In the genomic region with DNA sequence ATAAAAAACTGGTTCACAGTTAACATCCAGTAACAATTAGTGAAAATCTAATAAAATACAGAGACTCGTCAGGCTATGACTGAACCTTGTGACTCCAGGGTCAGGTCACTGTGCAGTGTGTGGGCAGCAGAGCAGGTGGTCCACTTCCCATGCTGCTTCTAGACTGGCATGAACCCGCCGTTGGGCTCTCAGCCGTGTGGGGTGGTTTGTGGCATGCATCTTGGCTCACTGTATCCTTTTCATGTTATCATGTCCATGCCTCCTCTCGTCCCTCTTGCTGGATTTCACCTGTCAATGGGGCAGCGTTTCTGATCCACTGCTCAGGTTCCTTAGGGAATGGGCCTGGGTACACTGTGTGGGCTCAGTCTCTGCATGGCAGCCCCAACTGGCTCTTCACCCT, we compare ENCODE assay signal across 20 cellular contexts. TPM values are rescaled to one million over a fixed set of nuclear protein-coding genes. Genes with fewer than 3 reads are reported as not detected.
DNase-seq lines count a peak whose midpoint lies in the region; ATAC-seq, FAIRE-seq and TF ChIP-seq lines count a peak whose summit lies in the region.
"Had no signal": no experiment of that assay in that cellular context is flagged by ENCODE, and none has a peak within 500 bp of the region (broad histone marks: within the 10 kb centered on the region; RNA-seq: fewer than 3 reads in every experiment).

No MANE protein-coding gene starts in this region.

- TF ChIP-seq CTCF in right lobe of liver (IDR thresholded peaks at IDR 0.05) = no peak
- no peak for TF ChIP-seq CTCF in HepG2 (CRISPR knock-in tag; IDR thresholded peaks at IDR 0.05)

- no peak overlapping the region for H3K27ac ChIP-seq in right lobe of liver
- H3K27ac ChIP-seq in HepG2 (ENCODE audit: extremely low read length, insufficient read depth, low read length) = no peak overlapping the region
- H3K27ac ChIP-seq: GM23248 had no signal

- no peaks in the 10 kb centered on the region for H3K27me3 ChIP-seq in right lobe of liver
- H3K27me3 ChIP-seq in HepG2 (ENCODE audit: control insufficient read depth in 1 of 2, insufficient read depth in 2 of 2, low read length in 2 of 2) = no peaks in the 10 kb centered on the region; a peak in 1 of 5 replicates
- H3K27me3 ChIP-seq: BE2C had no signal

- peaks cover 6% of the 10 kb centered on the region for H3K4me1 Mint-ChIP-seq in T-helper 17 cell
- H3K4me1 Mint-ChIP-seq: CD4-positive, alpha-beta memory T cell had no signal

- H3K27ac Mint-ChIP-seq in T-helper 17 cell = peak overlapping the region; percentile 51
- H3K27ac Mint-ChIP-seq: HFFc6 had no signal

- BruUV-seq in HepG2 (replicated peaks; lab: Mats Ljungman, UMichigan) = no TSS peak

- FAIRE-seq in HepG2 (lab: Jason Lieb, UNC) = no peak
- FAIRE-seq: A204.1, H54 had no signal

- H3K36me3 ChIP-seq in right lobe of liver (peaks cover 0 to 38% (median 26%) of the 10 kb centered on the region in 4 donors), HepG2 (replicated peaks in 1 of 2; ENCODE audit: control insufficient read depth in 1 of 2, insufficient read depth in 2 of 2, low read length in 2 of 2) (peaks cover 16 to 50% of the 10 kb centered on the region in 2 experiments)

- peak in 2 of 3 donors; percentile 15 to 20 for DNase-seq in right lobe of liver
- no peak for DNase-seq in HepG2 (ENCODE audit: low spot score)
- no peak for DNase-seq in T-helper 17 cell
- DNase-seq in posterior vena cava (ENCODE audit: low spot score) = peak; percentile 80
- DNase-seq in GOT3 (lab: John Stamatoyannopoulos, UW) = no peak
- no peak for DNase-seq in epidermal melanocyte (ENCODE audit: insufficient read length, low spot score)
- DNase-seq: ACHN; BE2C; CD4-positive, alpha-beta memory T cell; DMS153; DMS79; GDM1; GM23248; HFFc6; KG1 had no signal

- H4K20me1 ChIP-seq in HepG2 (ENCODE audit: insufficient read depth, low read length) = no peaks in the 10 kb centered on the region

- no peaks in the 10 kb centered on the region for H3K4me1 ChIP-seq in right lobe of liver
- H3K4me1 ChIP-seq in HepG2 (ENCODE audit: insufficient read depth, low read length) = no peaks in the 10 kb centered on the region
- H3K4me1 ChIP-seq: BE2C had no signal

- in situ Hi-C loops in HepG2 (cut with HindIII; ENCODE audit: extremely low pct_ligation_motif_present, low pct_unique_long_range_greater_than_20kb) = loop anchor here (25.0 kb wide), 1 partner anchor 395 kb away; no protein-coding TSS in a partner anchor

- H3K4me3 ChIP-seq in right lobe of liver = no peak overlapping the region
- H3K4me3 ChIP-seq in HepG2 (replicated peaks in 1 of 3; ENCODE audit: insufficient read depth in 1 of 3, low read depth in 2 of 3, low read length in 3 of 3) = no peak overlapping the region
- H3K4me3 ChIP-seq: GM23248 had no signal

- TF ChIP-seq EP300 in HepG2 (IDR thresholded peaks at IDR 0.05; ENCODE audit: low read depth in 2 of 2, low read length in 2 of 2) (no peak), HepG2 (CRISPR knock-in tag; IDR thresholded peaks at IDR 0.05; ENCODE audit: borderline replicate concordance) (no peak)

- H3K9me3 ChIP-seq in right lobe of liver = no peaks in the 10 kb centered on the region
- no peaks in the 10 kb centered on the region for H3K9me3 ChIP-seq in HepG2 (ENCODE audit: low read length)
- no peaks in the 10 kb centered on the region for H3K9me3 ChIP-seq in T-helper 17 cell (ENCODE audit: control insufficient read depth, low read length, poor library complexity, severe bottlenecking)
- H3K9me3 ChIP-seq: BE2C had no signal

- no peaks in the 10 kb centered on the region for H3K27me3 Mint-ChIP-seq in T-helper 17 cell
- H3K27me3 Mint-ChIP-seq: CD4-positive, alpha-beta memory T cell had no signal

- H3K79me2 ChIP-seq in HepG2 (ENCODE audit: insufficient read depth, low read length) = no peaks in the 10 kb centered on the region

- no peak for TF ChIP-seq RAD21 in HepG2 (CRISPR knock-in tag; IDR thresholded peaks at IDR 0.05)

- POLR2A ChIA-PET in HepG2 (lab: Yijun Ruan, JAX) = no interaction called here

- H3K4me3 Mint-ChIP-seq in T-helper 17 cell = no peak overlapping the region
- H3K4me3 Mint-ChIP-seq: CD14-positive monocyte; CD4-positive, alpha-beta memory T cell; HFFc6 had no signal

- TF ChIP-seq POLR2A in right lobe of liver (IDR thresholded peaks at IDR 0.05) (no peak), HepG2 (IDR thresholded peaks at IDR 0.05; ENCODE audit: insufficient read depth in 1 of 2, low read depth in 2 of 2, low read length in 2 of 2) (no peak)

- H3K36me3 Mint-ChIP-seq in T-helper 17 cell (ENCODE audit: low read depth) = peaks cover 14% of the 10 kb centered on the region

- no peak overlapping the region for H3K9ac ChIP-seq in HepG2 (ENCODE audit: insufficient read depth, low read depth, low read length)
- H3K9ac ChIP-seq: GM23248 had no signal

- H2AFZ ChIP-seq in HepG2 (ENCODE audit: low read length) = no peak overlapping the region
- H2AFZ ChIP-seq: GM23248 had no signal

- WGBS in right lobe of liver (ENCODE audit: insufficient coverage, low coverage, low lambda C conversion rate, missing lambda C conversion rate) = 100% methylated on average over 4 of the region's 6 CpGs
- whole genome bisulfite sequencing in HepG2 (ENCODE audit: low lambda C conversion rate) = 95% methylated on average over 6 of the region's 6 CpGs

- CTCF ChIA-PET in HepG2 (lab: Yijun Ruan, JAX; ENCODE audit: low intra/inter-chr PET ratio, low total read pairs) = no interaction called here

- intact Hi-C loops in right lobe of liver (cut with DNase I) (no loop called here), HepG2 (cut with micrococcal nuclease; ENCODE audit: unreplicated experiment) (no loop called here), posterior vena cava (cut with DNase I) (no loop called here)

- ATAC-seq in right lobe of liver (no peak), HepG2 (no peak), T-helper 17 cell (no peak), GM21529 (IDR thresholded peaks at IDR 0.05; ENCODE audit: unreplicated experiment) (no peak)
- ATAC-seq: HCT116 had no signal

- no peak overlapping the region for H3K4me2 ChIP-seq in HepG2 (ENCODE audit: low read depth, low read length)

TF ChIP-seq in HepG2, 621 proteins besides CTCF, POLR2A, EP300 and RAD21:
- no peak for TF ChIP-seq JDP2 (CRISPR knock-in tag; IDR thresholded peaks at IDR 0.05; ENCODE audit: borderline replicate concordance)
- TF ChIP-seq KDM3A (CRISPR knock-in tag; IDR thresholded peaks at IDR 0.05; ENCODE audit: low read depth) = no peak
- no peak for TF ChIP-seq ZNF44 (CRISPR knock-in tag; IDR thresholded peaks at IDR 0.05)
- no peak for TF ChIP-seq ZNF850 (CRISPR knock-in tag; conservative IDR thresholded peaks at IDR 0.05)
- TF ChIP-seq, protein P1, sequence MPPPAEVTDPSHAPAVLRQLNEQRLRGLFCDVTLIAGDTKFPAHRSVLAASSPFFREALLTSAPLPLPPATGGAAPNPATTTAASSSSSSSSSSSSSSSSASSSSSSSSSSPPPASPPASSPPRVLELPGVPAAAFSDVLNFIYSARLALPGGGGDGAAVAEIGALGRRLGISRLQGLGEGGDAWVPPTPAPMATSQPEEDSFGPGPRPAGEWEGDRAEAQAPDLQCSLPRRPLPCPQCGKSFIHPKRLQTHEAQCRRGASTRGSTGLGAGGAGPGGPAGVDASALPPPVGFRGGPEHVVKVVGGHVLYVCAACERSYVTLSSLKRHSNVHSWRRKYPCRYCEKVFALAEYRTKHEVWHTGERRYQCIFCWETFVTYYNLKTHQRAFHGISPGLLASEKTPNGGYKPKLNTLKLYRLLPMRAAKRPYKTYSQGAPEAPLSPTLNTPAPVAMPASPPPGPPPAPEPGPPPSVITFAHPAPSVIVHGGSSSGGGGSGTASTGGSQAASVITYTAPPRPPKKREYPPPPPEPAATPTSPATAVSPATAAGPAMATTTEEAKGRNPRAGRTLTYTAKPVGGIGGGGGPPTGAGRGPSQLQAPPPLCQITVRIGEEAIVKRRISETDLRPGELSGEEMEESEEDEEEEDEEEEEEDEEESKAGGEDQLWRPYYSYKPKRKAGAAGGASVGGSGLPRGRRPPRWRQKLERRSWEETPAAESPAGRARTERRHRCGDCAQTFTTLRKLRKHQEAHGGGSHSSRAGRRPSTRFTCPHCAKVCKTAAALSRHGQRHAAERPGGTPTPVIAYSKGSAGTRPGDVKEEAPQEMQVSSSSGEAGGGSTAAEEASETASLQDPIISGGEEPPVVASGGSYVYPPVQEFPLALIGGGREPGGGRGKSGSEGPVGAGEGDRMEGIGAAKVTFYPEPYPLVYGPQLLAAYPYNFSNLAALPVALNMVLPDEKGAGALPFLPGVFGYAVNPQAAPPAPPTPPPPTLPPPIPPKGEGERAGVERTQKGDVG (CRISPR knock-in tag; IDR thresholded peaks at IDR 0.05; ENCODE audit: borderline replicate concordance) = no peak
- no peak for TF ChIP-seq ZSCAN21 (CRISPR knock-in tag; IDR thresholded peaks at IDR 0.05; ENCODE audit: borderline replicate concordance)

RNA-seq across cellular contexts. Expression of a gene that starts 57.3 kb away (rescaled TPM):
- total RNA-seq in right lobe of liver = 10 to 100 TPM; 10.9 to 16.3 (median 13.3) TPM
- 5.0 and 8.4 TPM in 2 replicates for total RNA-seq in HepG2 (2016; rRNA removed; fragmentation: Illumina TruSeq; extraction: Trizol)
- total RNA-seq in HepG2 (2016; cell fraction: cytosol; rRNA removed; fragmentation: Illumina TruSeq; extraction: Trizol; ENCODE audit: low read depth) = 4.7 TPM in 2 replicates
- 3.7 and 7.0 TPM in 2 replicates for total RNA-seq in HepG2 (2016; cell fraction: insoluble cytoplasmic fraction; rRNA removed; fragmentation: Illumina TruSeq; extraction: Trizol)
- total RNA-seq in HepG2 (2016; cell fraction: membrane; rRNA removed; fragmentation: Illumina TruSeq; extraction: Trizol) = 6.0 and 6.1 TPM in 2 replicates
- 13.3 and 16.0 TPM in 2 replicates for total RNA-seq in HepG2 (2016; cell fraction: nucleus; rRNA removed; fragmentation: Illumina TruSeq; extraction: Trizol)
- polyA plus RNA-seq in HepG2 (2011; rRNA removed) = 4.2 and 4.9 TPM in 2 replicates
- polyA plus RNA-seq in HepG2 (2011; cell fraction: cytosol; rRNA removed) = 2.4 and 3.4 TPM in 2 replicates
- polyA plus RNA-seq in HepG2 (2011; cell fraction: nucleus; rRNA removed) = 23.5 and 23.6 TPM in 2 replicates
- 16.1 and 16.9 TPM in 2 replicates for polyA plus RNA-seq in HepG2 (2012)
- polyA plus RNA-seq in HepG2 (2016; cell fraction: cytosol; fragmentation: Illumina TruSeq; extraction: Trizol; ENCODE audit: low read depth) = 1.1 TPM in 2 replicates
- polyA plus RNA-seq in HepG2 (2016; cell fraction: insoluble cytoplasmic fraction; fragmentation: Illumina TruSeq; extraction: Trizol; ENCODE audit: low read depth) = 11.0 and 15.9 TPM in 2 replicates
- polyA plus RNA-seq in HepG2 (2016; cell fraction: membrane; fragmentation: Illumina TruSeq; extraction: Trizol; ENCODE audit: low read depth) = 2.6 and 2.7 TPM in 2 replicates
- polyA plus RNA-seq in HepG2 (2016; cell fraction: nucleus; fragmentation: Illumina TruSeq; extraction: Trizol; ENCODE audit: insufficient read depth, low read depth) = 43.2 and 47.1 TPM in 2 replicates
- 7.5 and 11.1 TPM in 2 replicates for polyA minus RNA-seq in HepG2 (2011; rRNA and poly(A)+ RNA removed; ENCODE audit: low replicate concordance)
- polyA minus RNA-seq in HepG2 (2011; cell fraction: cytosol; rRNA and poly(A)+ RNA removed) = 7.5 and 8.3 TPM in 2 replicates
- polyA minus RNA-seq in HepG2 (2011; cell fraction: nucleus; rRNA and poly(A)+ RNA removed) = 16.2 and 18.8 TPM in 2 replicates
- 10 to 100 TPM; 67.4 to 79.0 TPM for total RNA-seq in T-helper 17 cell
- total RNA-seq in posterior vena cava = 10 to 100 TPM; 32.6 to 35.2 TPM

Comparison
In these comparisons a context has a peak if more than half of its experiments do, and no peak if none do; other contexts are left out.
1. DNase-seq: peak in right lobe of liver (2 of 3) and posterior vena cava (single experiment); none in HepG2 (single experiment), T-helper 17 cell (0 of 3), GOT3 (single experiment) and epidermal melanocyte (single experiment).